Comparison of ENCODE assay signal across 23 cellular contexts in genomic region chr1:230820568-230820967, GRCh38. TPM values are rescaled to one million over a fixed set of nuclear protein-coding genes. Genes with fewer than 3 reads are reported as not detected.
A peak's percentile ranks its signal among the peaks of the same experiment; 100 is the strongest.
DNase-seq lines count a peak whose midpoint lies in the region; ATAC-seq and TF ChIP-seq lines count a peak whose summit lies in the region.
"Had no signal": no experiment of that assay in that cellular context is flagged by ENCODE, and none has a peak within 500 bp of the region (broad histone marks: within the 10 kb centered on the region; RNA-seq: fewer than 3 reads in every experiment).

No MANE protein-coding gene starts in this region.

- ATAC-seq in left lobe of liver = peak; percentile 42
- no peak for ATAC-seq in effector memory CD8-positive, alpha-beta T cell (replicated peaks)
- ATAC-seq: left lung; naive thymus-derived CD4-positive, alpha-beta T cell; stimulated activated naive B cell treated with anti-CD40 and anti-IgM and Interleukin-4, amounts not matched to agents 10 μg/mL and 1 μg/mL and 100 μg/mL, for 72 hours had no signal

- H3K4me1 Mint-ChIP-seq in effector memory CD8-positive, alpha-beta T cell (ENCODE audit: low read depth in 2 of 2) = no peaks in the 10 kb centered on the region
- H3K4me1 Mint-ChIP-seq: activated naive CD8-positive, alpha-beta T cell treated with anti-CD3 and anti-CD28 coated beads for 36 hours; CD4-positive, alpha-beta memory T cell; naive thymus-derived CD4-positive, alpha-beta T cell; stimulated activated naive B cell treated with anti-CD40 and anti-IgM and Interleukin-4, amounts not matched to agents 10 μg/mL and 1 μg/mL and 100 μg/mL, for 72 hours had no signal

- H3K27me3 Mint-ChIP-seq in effector memory CD8-positive, alpha-beta T cell = peaks cover 36 to 71% of the 10 kb centered on the region in 2 donors

- intact Hi-C loops in dorsolateral prefrontal cortex (cut with DNase I) = loop anchor here (1.0 to 5.0 kb wide), 4 partner anchors 13 to 39 kb away; no protein-coding TSS in a partner anchor

- DNase-seq in D341Med (ENCODE audit: low spot score) (peak; percentile 17), dorsolateral prefrontal cortex (peak in 8 of 10 donors; percentile 65 to 93 (median 80)), left lobe of liver (ENCODE audit: low spot score) (no peak), putamen (ENCODE audit: low spot score) (peak; percentile 92), amniotic stem cell (lab: John Stamatoyannopoulos, UW) (no peak), HK-2 (ENCODE audit: unreplicated experiment) (no peak)
- no peak for DNase-seq in effector memory CD8-positive, alpha-beta T cell
- DNase-seq: activated CD4-positive, alpha-beta T cell treated with anti-CD3 and anti-CD28 coated beads for 4 hours; activated gamma-delta T cell; activated naive CD8-positive, alpha-beta T cell treated with anti-CD3 and anti-CD28 coated beads for 36 hours; AML-193; CD4-positive, alpha-beta memory T cell; central memory CD4-positive, alpha-beta T cell; left lung; naive thymus-derived CD4-positive, alpha-beta T cell; NCI-H1694 treated with DMSO at 0.1 percent for 48 hours; NCI-H2171; stimulated activated naive B cell treated with anti-CD40 and anti-IgM and Interleukin-4, amounts not matched to agents 10 μg/mL and 1 μg/mL and 100 μg/mL, for 72 hours; T-helper 9 cell had no signal

- no peak overlapping the region for H3K4me3 Mint-ChIP-seq in effector memory CD8-positive, alpha-beta T cell
- H3K4me3 Mint-ChIP-seq: activated naive CD8-positive, alpha-beta T cell treated with anti-CD3 and anti-CD28 coated beads for 36 hours; CD4-positive, alpha-beta memory T cell; dendritic cell treated with granulocyte-macrophage colony-stimulating factor and Interleukin-4, amounts not matched to agents 40 ng/mL and 50 ng/mL, for 4 days; naive thymus-derived CD4-positive, alpha-beta T cell; stimulated activated naive B cell treated with anti-CD40 and anti-IgM and Interleukin-4, amounts not matched to agents 10 μg/mL and 1 μg/mL and 100 μg/mL, for 72 hours had no signal

- H3K4me3 ChIP-seq in dorsolateral prefrontal cortex = no peak overlapping the region
- H3K4me3 ChIP-seq: hepatocyte, left lung, suprapubic skin had no signal

- H3K27ac Mint-ChIP-seq in effector memory CD8-positive, alpha-beta T cell = no peak overlapping the region
- H3K27ac Mint-ChIP-seq: activated naive CD8-positive, alpha-beta T cell treated with anti-CD3 and anti-CD28 coated beads for 36 hours; CD4-positive, alpha-beta memory T cell; dendritic cell treated with granulocyte-macrophage colony-stimulating factor and Interleukin-4, amounts not matched to agents 40 ng/mL and 50 ng/mL, for 4 days; naive thymus-derived CD4-positive, alpha-beta T cell; stimulated activated naive B cell treated with anti-CD40 and anti-IgM and Interleukin-4, amounts not matched to agents 10 μg/mL and 1 μg/mL and 100 μg/mL, for 72 hours had no signal

- no peaks in the 10 kb centered on the region for H3K9me3 Mint-ChIP-seq in effector memory CD8-positive, alpha-beta T cell
- H3K9me3 Mint-ChIP-seq: activated naive CD8-positive, alpha-beta T cell treated with anti-CD3 and anti-CD28 coated beads for 36 hours; dendritic cell treated with granulocyte-macrophage colony-stimulating factor and Interleukin-4, amounts not matched to agents 40 ng/mL and 50 ng/mL, for 4 days; naive thymus-derived CD4-positive, alpha-beta T cell; stimulated activated naive B cell treated with anti-CD40 and anti-IgM and Interleukin-4, amounts not matched to agents 10 μg/mL and 1 μg/mL and 100 μg/mL, for 72 hours had no signal

- no peaks in the 10 kb centered on the region for H3K27me3 ChIP-seq in dorsolateral prefrontal cortex
- H3K27me3 ChIP-seq: hepatocyte, left lung, suprapubic skin had no signal

- no peaks in the 10 kb centered on the region for H3K36me3 Mint-ChIP-seq in effector memory CD8-positive, alpha-beta T cell (ENCODE audit: insufficient read depth)
- H3K36me3 Mint-ChIP-seq: activated naive CD8-positive, alpha-beta T cell treated with anti-CD3 and anti-CD28 coated beads for 36 hours; CD4-positive, alpha-beta memory T cell; stimulated activated naive B cell treated with anti-CD40 and anti-IgM and Interleukin-4, amounts not matched to agents 10 μg/mL and 1 μg/mL and 100 μg/mL, for 72 hours had no signal

- TF ChIP-seq CTCF in dorsolateral prefrontal cortex (IDR thresholded peaks at IDR 0.05 in 54 of 56, conservative IDR thresholded peaks at IDR 0.05 in 2 of 56; ENCODE audit: low read depth in 1 of 56, partially characterized antibody in 56 of 56) = no peak

- peak overlapping the region; percentile 34 to 98 (median 92) for H3K27ac ChIP-seq in dorsolateral prefrontal cortex
- H3K27ac ChIP-seq: hepatocyte, left lung, suprapubic skin, VCaP had no signal

RNA-seq across cellular contexts. Expression of gene C1orf198, which starts 47.8 kb away (rescaled TPM):
- total RNA-seq in dorsolateral prefrontal cortex (100 to 1,000 TPM in 36 of 120 experiments, 10 to 100 TPM in 84; 43.1 to 244 (median 83.2) TPM), left lobe of liver (4.6 TPM)

Comparison
In these comparisons a context has a peak if more than half of its experiments do, and no peak if none do; other contexts are left out.
1. DNase-seq: peak in D341Med (single experiment), dorsolateral prefrontal cortex (8 of 10) and putamen (single experiment); none in left lobe of liver (single experiment), effector memory CD8-positive, alpha-beta T cell (0 of 3), amniotic stem cell (single experiment) and HK-2 (single experiment).